Comparison of ENCODE assay signal across 8 cellular contexts in genomic region chr19:21496876-21497275, GRCh38.
"Had no signal": no experiment of that assay in that cellular context is flagged by ENCODE, and none has a peak within 500 bp of the region (broad histone marks: within the 10 kb centered on the region; RNA-seq: fewer than 3 reads in every experiment).

No MANE protein-coding gene starts in this region.

- H3K4me3 ChIP-seq: GM12878 had no signal

- ATAC-seq: GM12878 had no signal

- FAIRE-seq: G401.6, GM12878, GM12891, GM12892, GM18507, GM19239 had no signal

- DNase-seq: GDM1, GF-D8 had no signal
